9 cellular contexts compared by ENCODE assay signal in the genomic region with DNA sequence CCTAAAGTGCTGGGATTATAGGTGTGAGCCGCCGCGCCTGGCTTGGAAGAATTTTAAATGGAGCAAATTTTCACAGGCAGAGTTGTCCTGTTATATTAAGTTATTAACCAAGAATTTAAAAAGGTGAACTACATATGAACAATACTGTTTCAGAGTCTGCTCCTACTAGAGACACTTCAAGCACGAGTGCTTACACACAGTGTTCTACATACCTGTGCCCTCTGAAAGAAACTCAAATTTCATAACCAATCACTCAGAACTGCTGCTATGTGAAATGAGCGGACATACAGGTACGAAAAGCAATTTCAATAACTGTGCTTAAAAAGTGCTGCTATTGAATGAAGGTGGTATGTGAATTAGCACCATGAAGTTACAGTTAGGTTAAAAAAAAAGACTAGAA.
"Had no signal": no experiment of that assay in that cellular context is flagged by ENCODE, and none has a peak within 500 bp of the region (broad histone marks: within the 10 kb centered on the region; RNA-seq: fewer than 3 reads in every experiment).

No MANE protein-coding gene starts in this region.

- FAIRE-seq: HepG2 had no signal

- H3K27ac ChIP-seq: GM23248, HL-60 had no signal

- H3K36me3 ChIP-seq: HAP-1 had no signal

- H3K9me3 ChIP-seq: HAP-1 had no signal

- DNase-seq: GM23248, GOT3, H7, HFFc6, KBM-7 had no signal

- ATAC-seq: HCT116, HepG2 had no signal

- H3K4me3 ChIP-seq: GM23248, HAP-1 had no signal
